9 cellular contexts compared by ENCODE assay signal in genomic region chr3:197520311-197521276, GRCh38. TPM values are rescaled to one million over a fixed set of nuclear protein-coding genes. Genes with fewer than 3 reads are reported as not detected.
A peak's percentile ranks its signal among the peaks of the same experiment; 100 is the strongest.
DNase-seq lines count a peak whose midpoint lies in the region; ATAC-seq, FAIRE-seq and TF ChIP-seq lines count a peak whose summit lies in the region.
"Had no signal": no experiment of that assay in that cellular context is flagged by ENCODE, and none has a peak within 500 bp of the region (broad histone marks: within the 10 kb centered on the region; RNA-seq: fewer than 3 reads in every experiment).

No MANE protein-coding gene starts in this region.

- TF ChIP-seq POLR2A in stomach (IDR thresholded peaks at IDR 0.05): no peak

- TF ChIP-seq EP300 in stomach (IDR thresholded peaks at IDR 0.05): no peak

- intact Hi-C loops in activated T-helper 1 cell treated with anti-CD3 and anti-CD28 coated beads, Interleukin-12 subunit alpha, Interleukin-12 subunit beta, Interleukin-2, Interleukin-4 antibody, amounts not matched to agents 30 ng/mL and 10 ng/mL and 1 ng/mL, durations not matched to agents 14 hours and 24 hours and 36 hours (cut with micrococcal nuclease): no loop called here
- intact Hi-C loops in kidney (cut with DNase I): no loop called here
- intact Hi-C loops in stomach (cut with DNase I; ENCODE audit: low total_unique reads): no loop called here

- TF ChIP-seq CTCF in kidney (IDR thresholded peaks at IDR 0.05; ENCODE audit: borderline replicate concordance, extremely low read depth, insufficient read depth) (no peak), stomach (IDR thresholded peaks at IDR 0.05) (no peak)

- no peaks in the 10 kb centered on the region for H3K27me3 Mint-ChIP-seq in activated T-helper 1 cell treated with anti-CD3 and anti-CD28 coated beads, Interleukin-12 subunit alpha, Interleukin-12 subunit beta, Interleukin-2, Interleukin-4 antibody, amounts not matched to agents 30 ng/mL and 10 ng/mL and 1 ng/mL, durations not matched to agents 14 hours and 24 hours and 36 hours (ENCODE audit: insufficient read depth)

- H3K9me3 ChIP-seq in kidney (ENCODE audit: control insufficient read depth in 1 of 2, low read length in 2 of 2) (no peaks in the 10 kb centered on the region), stomach (no peaks in the 10 kb centered on the region)

- H3K27ac ChIP-seq in kidney (ENCODE audit: low read depth in 2 of 2, low read length in 2 of 2) (peak overlapping the region in 1 of 2 donors; percentile 47), stomach (peak overlapping the region; percentile 74 to 88 (median 83))
- H3K27ac ChIP-seq: HL-60 had no signal

- H3K4me3 ChIP-seq in kidney (ENCODE audit: low read length in 2 of 2): peak overlapping the region in 1 of 2 donors; percentile 30
- peak overlapping the region in 1 of 4 donors; percentile 10 for H3K4me3 ChIP-seq in stomach

- H3K36me3 ChIP-seq in kidney (ENCODE audit: control insufficient read depth in 1 of 2, insufficient read depth in 2 of 2, low read length in 2 of 2) (peaks cover 0 to 2% of the 10 kb centered on the region in 2 donors), stomach (peaks cover 0 to 20% (median 6%) of the 10 kb centered on the region in 4 donors)

- H3K27me3 ChIP-seq in stomach: no peaks in the 10 kb centered on the region

- no peak for ATAC-seq in HG03439 (IDR thresholded peaks at IDR 0.05; ENCODE audit: unreplicated experiment)
- no peak for ATAC-seq in GM18907 (IDR thresholded peaks at IDR 0.05; ENCODE audit: unreplicated experiment)
- no peak for ATAC-seq in GM21515 (IDR thresholded peaks at IDR 0.05; ENCODE audit: unreplicated experiment)

- peak overlapping the region in 1 of 2 donors; percentile 53 for H3K9ac ChIP-seq in kidney (ENCODE audit: low read length in 2 of 2)

- DNase-seq in NCI-H146 (lab: John Stamatoyannopoulos, UW) (peak; percentile 42), NCI-H146 treated with DMSO at 0.1 percent for 48 hours (lab: John Stamatoyannopoulos, UW; ENCODE audit: unreplicated experiment) (no peak), kidney (peak; percentile 84), stomach (peak; percentile 78)
- DNase-seq in activated T-helper 1 cell treated with anti-CD3 and anti-CD28 coated beads, Interleukin-12 subunit alpha, Interleukin-12 subunit beta, Interleukin-2, Interleukin-4 antibody, amounts not matched to agents 30 ng/mL and 10 ng/mL and 1 ng/mL, durations not matched to agents 14 hours and 24 hours and 36 hours (ENCODE audit: low spot score): no peak

- H3K4me3 Mint-ChIP-seq in activated T-helper 1 cell treated with anti-CD3 and anti-CD28 coated beads, Interleukin-12 subunit alpha, Interleukin-12 subunit beta, Interleukin-2, Interleukin-4 antibody, amounts not matched to agents 30 ng/mL and 10 ng/mL and 1 ng/mL, durations not matched to agents 14 hours and 24 hours and 36 hours: no peak overlapping the region

- FAIRE-seq in kidney (lab: Jason Lieb, UNC): no peak

- H3K27ac Mint-ChIP-seq in activated T-helper 1 cell treated with anti-CD3 and anti-CD28 coated beads, Interleukin-12 subunit alpha, Interleukin-12 subunit beta, Interleukin-2, Interleukin-4 antibody, amounts not matched to agents 30 ng/mL and 10 ng/mL and 1 ng/mL, durations not matched to agents 14 hours and 24 hours and 36 hours: peak overlapping the region; percentile 53

- 36 to 68% (median 49%) methylated on average over 19 to 31 of the region's 31 CpGs for WGBS in stomach, 5 donors

- H3K4me1 ChIP-seq in kidney (ENCODE audit: control insufficient read depth in 1 of 2, insufficient read depth in 1 of 2, low read depth in 1 of 2, low read length in 2 of 2): peaks cover 9 to 13% of the 10 kb centered on the region in 2 donors
- peaks cover 26 to 50% (median 32%) of the 10 kb centered on the region in 4 donors for H3K4me1 ChIP-seq in stomach

- no peaks in the 10 kb centered on the region for H3K9me3 Mint-ChIP-seq in activated T-helper 1 cell treated with anti-CD3 and anti-CD28 coated beads, Interleukin-12 subunit alpha, Interleukin-12 subunit beta, Interleukin-2, Interleukin-4 antibody, amounts not matched to agents 30 ng/mL and 10 ng/mL and 1 ng/mL, durations not matched to agents 14 hours and 24 hours and 36 hours

- peaks cover 27% of the 10 kb centered on the region for H3K36me3 Mint-ChIP-seq in activated T-helper 1 cell treated with anti-CD3 and anti-CD28 coated beads, Interleukin-12 subunit alpha, Interleukin-12 subunit beta, Interleukin-2, Interleukin-4 antibody, amounts not matched to agents 30 ng/mL and 10 ng/mL and 1 ng/mL, durations not matched to agents 14 hours and 24 hours and 36 hours (ENCODE audit: low read depth)

- peaks cover 13% of the 10 kb centered on the region for H3K4me1 Mint-ChIP-seq in activated T-helper 1 cell treated with anti-CD3 and anti-CD28 coated beads, Interleukin-12 subunit alpha, Interleukin-12 subunit beta, Interleukin-2, Interleukin-4 antibody, amounts not matched to agents 30 ng/mL and 10 ng/mL and 1 ng/mL, durations not matched to agents 14 hours and 24 hours and 36 hours (ENCODE audit: low read depth)

RNA-seq across cellular contexts. Expression of gene BDH1, which starts 35.2 kb away (rescaled TPM):
- total RNA-seq in activated T-helper 1 cell treated with anti-CD3 and anti-CD28 coated beads, Interleukin-12 subunit alpha, Interleukin-12 subunit beta, Interleukin-2, Interleukin-4 antibody, amounts not matched to agents 30 ng/mL and 10 ng/mL and 1 ng/mL, durations not matched to agents 14 hours and 24 hours and 36 hours: 120 and 126 TPM in 2 replicates
- total RNA-seq in kidney (21.2 TPM), stomach (100 to 1,000 TPM in 1 of 5 donors, 10 to 100 TPM in 3, 1 to 10 TPM in 1; 3.5 to 128 (median 20.5) TPM)
- polyA plus RNA-seq in kidney (ENCODE audit: insufficient read depth, low read depth, low replicate concordance) (49.6 TPM), stomach (10 to 100 TPM; 10.6 to 37.5 (median 20.6) TPM)

Comparison
In these comparisons a context has a peak if more than half of its experiments do, and no peak if none do; other contexts are left out.
1. DNase-seq: peak in NCI-H146 (single experiment), kidney (single experiment) and stomach (single experiment); none in NCI-H146 treated with DMSO at 0.1 percent for 48 hours (single experiment) and activated T-helper 1 cell treated with anti-CD3 and anti-CD28 coated beads, Interleukin-12 subunit alpha, Interleukin-12 subunit beta, Interleukin-2, Interleukin-4 antibody, amounts not matched to agents 30 ng/mL and 10 ng/mL and 1 ng/mL, durations not matched to agents 14 hours and 24 hours and 36 hours (single experiment).